Comparison of ENCODE assay signal across 10 cellular contexts in the genomic region with DNA sequence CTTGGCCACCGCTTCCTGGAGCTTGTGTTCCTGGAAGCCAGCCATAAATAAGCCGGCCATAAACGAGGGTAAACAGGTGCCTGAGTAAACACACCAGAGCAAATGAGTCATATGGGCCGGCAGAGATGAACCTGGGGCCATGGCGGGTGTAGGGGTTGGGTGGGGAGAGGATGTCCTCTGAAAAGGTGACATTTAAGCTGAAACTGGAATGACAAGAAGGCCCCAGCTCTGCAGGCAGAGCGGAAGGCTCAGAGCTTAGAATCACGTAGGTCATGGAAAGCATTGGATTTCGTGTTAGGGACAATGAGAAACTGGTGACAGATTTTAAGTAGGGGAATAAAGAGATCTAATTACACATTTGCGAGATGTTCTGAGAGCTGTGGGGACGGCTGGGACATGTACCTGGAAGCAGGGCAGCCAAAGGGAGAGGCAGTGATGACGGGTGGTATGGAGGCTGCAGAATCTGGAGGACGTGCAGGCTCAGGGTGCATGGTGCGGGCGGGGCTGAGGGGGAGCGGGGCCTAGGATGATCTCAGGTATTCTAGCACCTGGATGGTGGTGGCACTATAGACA. TPM values are rescaled to one million over a fixed set of nuclear protein-coding genes. Genes with fewer than 3 reads are reported as not detected.
DNase-seq lines count a peak whose midpoint lies in the region; ATAC-seq and TF ChIP-seq lines count a peak whose summit lies in the region.
"Had no signal": no experiment of that assay in that cellular context is flagged by ENCODE, and none has a peak within 500 bp of the region (broad histone marks: within the 10 kb centered on the region; RNA-seq: fewer than 3 reads in every experiment).

No MANE protein-coding gene starts in this region.

- H3K27ac Mint-ChIP-seq in endodermal cell = peak overlapping the region; percentile 95
- no peak overlapping the region for H3K27ac Mint-ChIP-seq in stimulated activated memory B cell treated with anti-CD40 and anti-IgM and Interleukin-4, amounts not matched to agents 10 μg/mL and 1 μg/mL and 100 μg/mL, for 72 hours

- peaks cover 12% of the 10 kb centered on the region for H3K36me3 ChIP-seq in endodermal cell (ENCODE audit: control insufficient read depth, insufficient read depth, low read length)

- 89 to 91% methylated on average over 14 to 15 of the region's 15 CpGs for WGBS in endodermal cell (ENCODE audit: insufficient coverage in 1 of 2, insufficient read length in 1 of 2), 2 experiments

- no peak for TF ChIP-seq CTCF in endodermal cell (conservative IDR thresholded peaks at IDR 0.05)

- H3K27me3 ChIP-seq in endodermal cell (ENCODE audit: control insufficient read depth, insufficient read depth, low read length, poor library complexity, severe bottlenecking) = no peaks in the 10 kb centered on the region
- H3K27me3 ChIP-seq: esophagus squamous epithelium had no signal

- H3K9ac ChIP-seq in endodermal cell (ENCODE audit: extremely low read depth, low read length, poor library complexity, severe bottlenecking) = no peak overlapping the region

- peak overlapping the region; percentile 97 for H3K27ac ChIP-seq in endodermal cell (ENCODE audit: low read depth, low read length)
- H3K27ac ChIP-seq: thoracic aorta had no signal

- no peaks in the 10 kb centered on the region for H3K9me3 Mint-ChIP-seq in endodermal cell
- no peaks in the 10 kb centered on the region for H3K9me3 Mint-ChIP-seq in stimulated activated memory B cell treated with anti-CD40 and anti-IgM and Interleukin-4, amounts not matched to agents 10 μg/mL and 1 μg/mL and 100 μg/mL, for 72 hours

- no peaks in the 10 kb centered on the region for H3K9me3 ChIP-seq in endodermal cell (ENCODE audit: control insufficient read depth, low read length)
- H3K9me3 ChIP-seq: esophagus squamous epithelium, thoracic aorta had no signal

- H3K4me1 Mint-ChIP-seq in endodermal cell = peaks cover 16% of the 10 kb centered on the region
- peaks cover 2% of the 10 kb centered on the region for H3K4me1 Mint-ChIP-seq in stimulated activated memory B cell treated with anti-CD40 and anti-IgM and Interleukin-4, amounts not matched to agents 10 μg/mL and 1 μg/mL and 100 μg/mL, for 72 hours

- DNase-seq in H4 (ENCODE audit: low spot score) = peak; percentile 47
- DNase-seq in NCI-H510A (lab: John Stamatoyannopoulos, UW) = peak; percentile 72
- DNase-seq in endodermal cell = peak; percentile 52
- DNase-seq in pulmonary artery endothelial cell (ENCODE audit: low read depth, low spot score) = peak; percentile 27
- no peak for DNase-seq in cerebellum (ENCODE audit: low spot score)
- DNase-seq: esophagus squamous epithelium, NCI-H524 treated with DMSO at 0.1 percent for 48 hours had no signal

- H3K36me3 Mint-ChIP-seq in endodermal cell (ENCODE audit: low read depth) = peaks cover 18% of the 10 kb centered on the region
- peaks cover 13% of the 10 kb centered on the region for H3K36me3 Mint-ChIP-seq in stimulated activated memory B cell treated with anti-CD40 and anti-IgM and Interleukin-4, amounts not matched to agents 10 μg/mL and 1 μg/mL and 100 μg/mL, for 72 hours

- no peak overlapping the region for H3K4me3 ChIP-seq in endodermal cell (ENCODE audit: low read length)
- H3K4me3 ChIP-seq: esophagus squamous epithelium, thoracic aorta had no signal

- H3K4me3 Mint-ChIP-seq in endodermal cell = no peak overlapping the region
- no peak overlapping the region for H3K4me3 Mint-ChIP-seq in stimulated activated memory B cell treated with anti-CD40 and anti-IgM and Interleukin-4, amounts not matched to agents 10 μg/mL and 1 μg/mL and 100 μg/mL, for 72 hours

- no peaks in the 10 kb centered on the region for H3K27me3 Mint-ChIP-seq in endodermal cell (ENCODE audit: insufficient read depth)
- H3K27me3 Mint-ChIP-seq in stimulated activated memory B cell treated with anti-CD40 and anti-IgM and Interleukin-4, amounts not matched to agents 10 μg/mL and 1 μg/mL and 100 μg/mL, for 72 hours = no peaks in the 10 kb centered on the region

- H3K4me1 ChIP-seq in endodermal cell (ENCODE audit: control insufficient read depth, insufficient read depth, low read length) = no peaks in the 10 kb centered on the region

- no peak for ATAC-seq in stimulated activated memory B cell treated with anti-CD40 and anti-IgM and Interleukin-4, amounts not matched to agents 10 μg/mL and 1 μg/mL and 100 μg/mL, for 72 hours
- ATAC-seq in GM19463 (IDR thresholded peaks at IDR 0.05; ENCODE audit: unreplicated experiment) = no peak

RNA-seq across cellular contexts. Expression of gene DNASE1, which starts 8.1 kb away (rescaled TPM):
- total RNA-seq in H4 (2014; rRNA removed; shearing (Covaris generic)) = 2.7 and 6.1 TPM in 2 replicates
- 10 to 100 TPM; 31.2 to 32.2 TPM for total RNA-seq in endodermal cell
- polyA plus RNA-seq in endodermal cell (2013, experiment 1 of 2) = 20.6 TPM
- polyA plus RNA-seq in endodermal cell (2013, experiment 2 of 2) = 18.7 TPM
- 7.5 and 12.0 TPM in 2 replicates for total RNA-seq in pulmonary artery endothelial cell
- 60.1 TPM for total RNA-seq in cerebellum

RNA-seq across cellular contexts. Expression of gene SLX4, which starts 35.0 kb away (rescaled TPM):
- 2.0 and 3.3 TPM in 2 replicates for total RNA-seq in H4 (2014; rRNA removed; shearing (Covaris generic))
- total RNA-seq in endodermal cell (10 to 100 TPM; 11.0 to 15.9 TPM), pulmonary artery endothelial cell (2.8 and 4.0 TPM in 2 replicates), cerebellum (12.2 TPM)
- polyA plus RNA-seq in endodermal cell (2013, experiment 1 of 2) = 11.0 TPM
- polyA plus RNA-seq in endodermal cell (2013, experiment 2 of 2) = 11.3 TPM
